ENCODE assay signal across 11 cellular contexts in the genomic region with DNA sequence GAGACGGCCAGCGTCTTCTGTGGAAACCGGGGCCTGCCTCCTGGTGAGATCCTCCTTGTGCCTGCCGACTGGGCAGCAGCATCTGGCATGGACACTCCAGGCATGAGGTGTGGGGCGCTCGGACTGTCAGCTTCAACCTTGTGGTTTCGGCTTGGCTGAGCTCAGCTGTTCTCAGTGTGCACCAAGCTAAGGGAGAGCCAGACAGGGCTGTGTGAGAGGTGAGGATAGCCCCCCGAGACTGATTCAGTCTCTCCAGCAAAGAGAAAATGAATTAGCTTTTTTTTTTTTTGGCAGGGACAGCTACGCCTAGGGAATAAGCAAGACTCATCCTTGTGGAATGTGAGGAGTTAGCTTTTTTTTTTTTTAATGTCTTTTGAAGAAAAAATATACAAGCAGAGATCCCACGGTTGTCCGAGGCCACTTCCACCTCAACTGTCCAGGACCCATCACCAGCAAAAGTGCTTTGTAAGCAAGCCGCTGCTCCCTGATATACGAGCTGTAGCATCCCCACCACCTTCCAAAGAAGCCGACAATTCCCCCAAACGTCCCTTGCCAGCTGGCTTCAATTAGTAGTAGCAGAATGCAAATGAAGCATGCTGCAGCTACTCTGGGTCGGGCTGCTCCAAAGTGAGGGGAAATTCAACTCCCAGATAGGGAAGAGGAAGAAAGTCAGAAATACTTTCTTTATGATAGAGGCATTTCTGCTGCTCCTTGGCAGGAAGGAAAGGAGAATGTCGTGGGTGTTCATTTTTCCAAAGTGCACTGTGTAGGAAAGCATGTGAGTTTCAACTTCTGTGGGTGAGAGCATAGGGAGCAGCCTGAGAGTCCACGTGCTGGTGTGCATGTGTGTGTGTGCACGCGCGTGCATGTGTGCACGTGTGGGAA. TPM values are rescaled to one million over a fixed set of nuclear protein-coding genes. Genes with fewer than 3 reads are reported as not detected.
DNase-seq lines count a peak whose midpoint lies in the region; ATAC-seq and TF ChIP-seq lines count a peak whose summit lies in the region.
"Had no signal": no experiment of that assay in that cellular context is flagged by ENCODE, and none has a peak within 500 bp of the region (broad histone marks: within the 10 kb centered on the region; RNA-seq: fewer than 3 reads in every experiment).

No MANE protein-coding gene starts in this region.

- CTCF ChIA-PET in SK-N-SH (lab: Yijun Ruan, JAX): interaction anchor here (0.5 to 1.4 kb wide), 3 partner anchors 21 to 246 kb away, joined by 3 to 5 read pairs (median 4); no protein-coding TSS in a partner anchor
- CTCF ChIA-PET in activated CD4-positive, alpha-beta memory T cell treated with anti-CD3 and anti-CD28 coated beads for 36 hours (lab: Charles Lee): interaction anchor here (0.5 to 1.1 kb wide), 2 partner anchors 42 to 196 kb away, joined by 3 to 4 read pairs; no protein-coding TSS in a partner anchor

- WGBS in SK-N-SH (ENCODE audit: low lambda C conversion rate): 17% methylated on average over 19 of the region's 22 CpGs

- peaks cover 2% of the 10 kb centered on the region for H3K4me1 Mint-ChIP-seq in activated CD4-positive, alpha-beta memory T cell treated with anti-CD3 and anti-CD28 coated beads for 36 hours (ENCODE audit: low read depth)
- H3K4me1 Mint-ChIP-seq in endothelial cell (ENCODE audit: unreplicated experiment): peaks cover 24% of the 10 kb centered on the region
- H3K4me1 Mint-ChIP-seq: activated naive CD4-positive, alpha-beta T cell treated with anti-CD3 and anti-CD28 coated beads, Interleukin-2, amount 50 U/mL, for 24 hours; naive B cell had no signal

- DNase-seq in ELF-1 (ENCODE audit: low read depth, low spot score) (peak; percentile 35), SK-N-SH (peak; percentile 56), foreskin fibroblast (peak; percentile 70 to 77), retina (peak; percentile 52), endothelial cell (ENCODE audit: low spot score) (no peak)
- no peak for DNase-seq in activated CD4-positive, alpha-beta T cell treated with anti-CD3 and anti-CD28 coated beads, Interleukin-2, amount 50 U/mL, for 4 hours
- no peak for DNase-seq in activated CD4-positive, alpha-beta memory T cell treated with anti-CD3 and anti-CD28 coated beads for 36 hours
- DNase-seq: naive B cell had no signal

- no peaks in the 10 kb centered on the region for H3K9me3 ChIP-seq in SK-N-SH

- no peaks in the 10 kb centered on the region for H3K27me3 ChIP-seq in SK-N-SH (ENCODE audit: insufficient read depth)

- intact Hi-C loops in activated CD4-positive, alpha-beta memory T cell treated with anti-CD3 and anti-CD28 coated beads for 36 hours (cut with micrococcal nuclease): no loop called here

- H3K9me2 ChIP-seq in SK-N-SH: no peaks in the 10 kb centered on the region

- peak overlapping the region; percentile 88 for H3K4me2 ChIP-seq in SK-N-SH

- ATAC-seq in HG03175 (IDR thresholded peaks at IDR 0.05; ENCODE audit: unreplicated experiment): no peak

- H3K27me3 Mint-ChIP-seq in activated CD4-positive, alpha-beta memory T cell treated with anti-CD3 and anti-CD28 coated beads for 36 hours: peaks cover 27% of the 10 kb centered on the region
- H3K27me3 Mint-ChIP-seq in endothelial cell (ENCODE audit: unreplicated experiment): peaks cover 2% of the 10 kb centered on the region

- peaks cover 22% of the 10 kb centered on the region for H3F3A ChIP-seq in SK-N-SH (replicated peaks; ENCODE audit: insufficient read depth)

- H3K9me3 Mint-ChIP-seq in activated CD4-positive, alpha-beta memory T cell treated with anti-CD3 and anti-CD28 coated beads for 36 hours: peaks cover 10% of the 10 kb centered on the region
- H3K9me3 Mint-ChIP-seq in endothelial cell (ENCODE audit: unreplicated experiment): no peaks in the 10 kb centered on the region
- H3K9me3 Mint-ChIP-seq: activated naive CD4-positive, alpha-beta T cell treated with anti-CD3 and anti-CD28 coated beads, Interleukin-2, amount 50 U/mL, for 24 hours; stimulated activated naive CD8-positive, alpha-beta T cell treated with anti-CD3 and anti-CD28 coated beads, Interleukin-15, Interleukin-2, amounts not matched to agents 100 ng/mL and 50 ng/mL, for 24 hours had no signal

- no peaks in the 10 kb centered on the region for H3K79me2 ChIP-seq in SK-N-SH (ENCODE audit: insufficient read depth)

- H3K36me3 Mint-ChIP-seq in activated CD4-positive, alpha-beta memory T cell treated with anti-CD3 and anti-CD28 coated beads for 36 hours: peaks cover 5% of the 10 kb centered on the region
- no peaks in the 10 kb centered on the region for H3K36me3 Mint-ChIP-seq in endothelial cell (ENCODE audit: low read depth, unreplicated experiment)

- TF ChIP-seq CTCF in SK-N-SH (IDR thresholded peaks at IDR 0.05) (no peak), foreskin fibroblast (IDR thresholded peaks at IDR 0.05; ENCODE audit: low read depth, low read length) (no peak), endothelial cell (IDR thresholded peaks at IDR 0.05; ENCODE audit: unreplicated experiment) (no peak)

- no peak for TF ChIP-seq RAD21 in SK-N-SH (IDR thresholded peaks at IDR 0.05; ENCODE audit: low read length)

- H3K4me1 ChIP-seq in SK-N-SH (ENCODE audit: control insufficient read depth in 1 of 2, insufficient read depth in 2 of 2, low read depth in 1 of 2, low read length in 1 of 2): peaks cover 14 to 20% of the 10 kb centered on the region in 2 experiments; a peak in 3 of 4 replicates

- POLR2A ChIA-PET in SK-N-SH (lab: Yijun Ruan, JAX): interaction anchor here (0.6 to 1.1 kb wide), 2 partner anchors 10 to 80 kb away, joined by 5 to 6 read pairs; a partner anchor contains a TSS
- POLR2A ChIA-PET in activated CD4-positive, alpha-beta memory T cell treated with anti-CD3 and anti-CD28 coated beads for 36 hours (lab: Charles Lee): no interaction called here

- H3K4me3 ChIP-seq in SK-N-SH (ENCODE audit: low read depth in 2 of 2, low read length in 1 of 2) (peak overlapping the region; percentile 23 to 53; a peak in 3 of 4 replicates), foreskin fibroblast (ENCODE audit: low read depth in 1 of 2, low read length in 2 of 2) (peak overlapping the region; percentile 31 to 47)

- H3K27ac Mint-ChIP-seq in activated CD4-positive, alpha-beta memory T cell treated with anti-CD3 and anti-CD28 coated beads for 36 hours: no peak overlapping the region
- H3K27ac Mint-ChIP-seq in endothelial cell (ENCODE audit: unreplicated experiment): no peak overlapping the region
- H3K27ac Mint-ChIP-seq: activated naive CD4-positive, alpha-beta T cell treated with anti-CD3 and anti-CD28 coated beads, Interleukin-2, amount 50 U/mL, for 24 hours; naive B cell; stimulated activated naive CD8-positive, alpha-beta T cell treated with anti-CD3 and anti-CD28 coated beads, Interleukin-15, Interleukin-2, amounts not matched to agents 100 ng/mL and 50 ng/mL, for 24 hours had no signal

- peak in 1 of 2 experiments; percentile 79; a peak in 1 of 4 replicates for TF ChIP-seq EP300 in SK-N-SH (IDR thresholded peaks at IDR 0.05; ENCODE audit: borderline replicate concordance in 1 of 2, low read depth in 1 of 2, low read length in 1 of 2)

- no peak overlapping the region for H3K4me3 Mint-ChIP-seq in activated CD4-positive, alpha-beta memory T cell treated with anti-CD3 and anti-CD28 coated beads for 36 hours
- H3K4me3 Mint-ChIP-seq in endothelial cell (ENCODE audit: unreplicated experiment): no peak overlapping the region
- H3K4me3 Mint-ChIP-seq: activated naive CD4-positive, alpha-beta T cell treated with anti-CD3 and anti-CD28 coated beads, Interleukin-2, amount 50 U/mL, for 24 hours; naive B cell; stimulated activated naive CD8-positive, alpha-beta T cell treated with anti-CD3 and anti-CD28 coated beads, Interleukin-15, Interleukin-2, amounts not matched to agents 100 ng/mL and 50 ng/mL, for 24 hours had no signal

- no peaks in the 10 kb centered on the region for H3K36me3 ChIP-seq in SK-N-SH (replicated peaks in 1 of 2; ENCODE audit: control insufficient read depth in 1 of 2, insufficient read depth in 2 of 2, low read length in 1 of 2)

- peaks cover 3% of the 10 kb centered on the region; the same call in 1 of the 2 replicates for H4K20me1 ChIP-seq in SK-N-SH (ENCODE audit: insufficient read depth)

- H3K27ac ChIP-seq in SK-N-SH (ENCODE audit: low read depth in 2 of 2, low read length in 1 of 2): peak overlapping the region; percentile 77 to 94

- peak overlapping the region; percentile 56; the same call in 1 of the 2 replicates for H3K9ac ChIP-seq in SK-N-SH

- H2AFZ ChIP-seq in SK-N-SH (ENCODE audit: low read depth): peak overlapping the region; percentile 89

TF ChIP-seq in SK-N-SH, 30 proteins besides CTCF, POLR2A, EP300 and RAD21 (continues in another document):
- TF ChIP-seq, protein P1, sequence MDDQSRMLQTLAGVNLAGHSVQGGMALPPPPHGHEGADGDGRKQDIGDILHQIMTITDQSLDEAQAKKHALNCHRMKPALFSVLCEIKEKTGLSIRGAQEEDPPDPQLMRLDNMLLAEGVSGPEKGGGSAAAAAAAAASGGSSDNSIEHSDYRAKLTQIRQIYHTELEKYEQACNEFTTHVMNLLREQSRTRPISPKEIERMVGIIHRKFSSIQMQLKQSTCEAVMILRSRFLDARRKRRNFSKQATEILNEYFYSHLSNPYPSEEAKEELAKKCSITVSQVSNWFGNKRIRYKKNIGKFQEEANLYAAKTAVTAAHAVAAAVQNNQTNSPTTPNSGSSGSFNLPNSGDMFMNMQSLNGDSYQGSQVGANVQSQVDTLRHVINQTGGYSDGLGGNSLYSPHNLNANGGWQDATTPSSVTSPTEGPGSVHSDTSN (IDR thresholded peaks at IDR 0.05): peak; percentile 68; the same call in 1 of the 2 replicates
- TF ChIP-seq MEF2A (IDR thresholded peaks at IDR 0.05; ENCODE audit: borderline replicate concordance, low read depth): no peak
- TF ChIP-seq JUND (IDR thresholded peaks at IDR 0.05): peak; percentile 82
- peak; percentile 77 for TF ChIP-seq TCF12 (IDR thresholded peaks at IDR 0.05)
- no peak for TF ChIP-seq SMC3 (IDR thresholded peaks at IDR 0.05; ENCODE audit: low read depth, low read length)
- 0 out of 2 replicates have a peak, but pooled peaks have one; percentile 30 for TF ChIP-seq MXI1 (IDR thresholded peaks at IDR 0.05; ENCODE audit: low read depth, low read length)
- TF ChIP-seq RCOR1 (IDR thresholded peaks at IDR 0.05; ENCODE audit: low read length): no peak; the same call in 1 of the 2 replicates
- no peak for TF ChIP-seq NRF1 (IDR thresholded peaks at IDR 0.05; ENCODE audit: low read depth, low read length)
- TF ChIP-seq FOXM1 (IDR thresholded peaks at IDR 0.05; ENCODE audit: low read depth): no peak

RNA-seq across cellular contexts. Expression of a gene that starts 9.8 kb away (rescaled TPM):
- 1,091 and 1,905 TPM in 2 replicates for polyA plus RNA-seq in SK-N-SH (2012; rRNA removed)
- 451 and 1,082 TPM in 2 replicates for polyA plus RNA-seq in SK-N-SH (2012; cell fraction: cytosol; rRNA removed)
- polyA plus RNA-seq in SK-N-SH (2012; cell fraction: nucleus; rRNA removed): 429 and 498 TPM in 2 replicates
- total RNA-seq in activated CD4-positive, alpha-beta memory T cell treated with anti-CD3 and anti-CD28 coated beads for 36 hours: 1 to 10 TPM; 5.4 to 6.9 TPM
- total RNA-seq in endothelial cell (ENCODE audit: unreplicated experiment): 526 TPM

RNA-seq across cellular contexts. Expression of a gene that starts 51.2 kb away (rescaled TPM):
- polyA plus RNA-seq in SK-N-SH (2012; rRNA removed): 0.81 and 0.97 TPM in 2 replicates
- 0.46 and 0.60 TPM in 2 replicates for polyA plus RNA-seq in SK-N-SH (2012; cell fraction: cytosol; rRNA removed)
- polyA plus RNA-seq in SK-N-SH (2012; cell fraction: nucleus; rRNA removed): 1.6 TPM in 2 replicates
- total RNA-seq in activated CD4-positive, alpha-beta memory T cell treated with anti-CD3 and anti-CD28 coated beads for 36 hours: 1 to 10 TPM; 1.4 to 2.2 TPM
- 1.5 TPM for total RNA-seq in endothelial cell (ENCODE audit: unreplicated experiment)

Comparison
In these comparisons a context has a peak if more than half of its experiments do, and no peak if none do; other contexts are left out.
1. DNase-seq: peak in ELF-1 (single experiment), SK-N-SH (single experiment), foreskin fibroblast (2 of 2) and retina (single experiment); none in activated CD4-positive, alpha-beta T cell treated with anti-CD3 and anti-CD28 coated beads, Interleukin-2, amount 50 U/mL, for 4 hours (0 of 2), activated CD4-positive, alpha-beta memory T cell treated with anti-CD3 and anti-CD28 coated beads for 36 hours (single experiment) and endothelial cell (single experiment).
2. RNA of a gene that starts 9.8 kb away (total RNA-seq): 526 TPM in endothelial cell (single experiment); 5.4 to 6.9 TPM in activated CD4-positive, alpha-beta memory T cell treated with anti-CD3 and anti-CD28 coated beads for 36 hours; every median in the first group is over 10 times any median in the second.